Comparison of ENCODE assay signal across 19 cellular contexts in genomic region chr11:27783701-27784355, GRCh38.
"Had no signal": no experiment of that assay in that cellular context is flagged by ENCODE, and none has a peak within 500 bp of the region (broad histone marks: within the 10 kb centered on the region; RNA-seq: fewer than 3 reads in every experiment).

No MANE protein-coding gene starts in this region.

- H3K4me1 ChIP-seq: breast epithelium, esophagus muscularis mucosa, heart right ventricle, pancreas, upper lobe of left lung had no signal

- H3K9me3 ChIP-seq: breast epithelium, esophagus muscularis mucosa, heart right ventricle, pancreas, thoracic aorta, upper lobe of left lung had no signal

- H3K27ac ChIP-seq: breast epithelium, esophagus muscularis mucosa, heart right ventricle, pancreas, thoracic aorta, upper lobe of left lung had no signal

- ATAC-seq: activated CD4-positive, CD25-positive, alpha-beta regulatory T cell treated with anti-CD3 and anti-CD28 coated beads, Interleukin-2, amount 50 U/mL, for 24 hours; activated naive CD8-positive, alpha-beta T cell treated with anti-CD3 and anti-CD28 coated beads, Interleukin-2, amount 50 U/mL, for 24 hours; activated T-cell treated with anti-CD3 and anti-CD28 coated beads, Interleukin-2, amount 50 U/mL, for 4 hours; heart right ventricle; left cardiac atrium; natural killer cell; pancreas; sciatic nerve; stimulated activated naive B cell treated with anti-CD40 and anti-IgM and Interleukin-4, amounts not matched to agents 10 μg/mL and 1 μg/mL and 100 μg/mL, for 72 hours had no signal

- H3K36me3 ChIP-seq: breast epithelium, esophagus muscularis mucosa, heart right ventricle, pancreas, thoracic aorta, upper lobe of left lung had no signal

- DNase-seq: activated CD4-positive, alpha-beta T cell treated with anti-CD3 and anti-CD28 coated beads, Interleukin-2, amount 10 ng/mL, durations not matched to agents 7 days and 5 days; activated CD8-positive, alpha-beta memory T cell treated with anti-CD3 and anti-CD28 coated beads, Interleukin-2, amount 50 U/mL, for 4 hours; activated naive CD4-positive, alpha-beta T cell treated with anti-CD3 and anti-CD28 coated beads, Interleukin-2, amount 10 ng/mL, durations not matched to agents 7 days and 5 days; activated naive CD8-positive, alpha-beta T cell treated with anti-CD3 and anti-CD28 coated beads, Interleukin-2, amount 50 U/mL, for 24 hours; activated T-cell treated with anti-CD3 and anti-CD28 coated beads, Interleukin-2, amount 50 U/mL, for 4 hours; effector CD8-positive, alpha-beta T cell; heart right ventricle; left cardiac atrium; natural killer cell; pancreas; stimulated activated naive B cell treated with anti-CD40 and anti-IgM and Interleukin-4, amounts not matched to agents 10 μg/mL and 1 μg/mL and 100 μg/mL, for 72 hours; T-helper 1 cell; T1000; upper lobe of left lung had no signal

- H3K27me3 ChIP-seq: breast epithelium, esophagus muscularis mucosa, pancreas, upper lobe of left lung had no signal

- H3K4me3 ChIP-seq: breast epithelium, esophagus muscularis mucosa, heart right ventricle, pancreas, thoracic aorta, upper lobe of left lung had no signal
